18 cellular contexts compared by ENCODE assay signal in genomic region chr6:16840291-16840690, GRCh38.
DNase-seq lines count a peak whose midpoint lies in the region; ATAC-seq, FAIRE-seq and TF ChIP-seq lines count a peak whose summit lies in the region.
"Had no signal": no experiment of that assay in that cellular context is flagged by ENCODE, and none has a peak within 500 bp of the region (broad histone marks: within the 10 kb centered on the region; RNA-seq: fewer than 3 reads in every experiment).

No MANE protein-coding gene starts in this region.

- H3K27ac Mint-ChIP-seq in natural killer cell treated with Interleukin-12 subunit alpha and Interleukin-12 subunit beta and Interleukin-15 and Interleukin-18, amount 100 ng/mL, for 72 hours = peak overlapping the region; percentile 13 to 15
- no peak overlapping the region for H3K27ac Mint-ChIP-seq in natural killer cell
- H3K27ac Mint-ChIP-seq in stimulated activated effector memory CD8-positive, alpha-beta T cell treated with anti-CD3 and anti-CD28 coated beads, Interleukin-12 subunit alpha, Interleukin-12 subunit beta, amount 100 ng/mL, for 72 hours = no peak overlapping the region
- H3K27ac Mint-ChIP-seq in CD4-positive, alpha-beta T cell = no peak overlapping the region
- H3K27ac Mint-ChIP-seq: CD4-positive, alpha-beta memory T cell had no signal

- TF ChIP-seq CTCF in natural killer cell (IDR thresholded peaks at IDR 0.05) (no peak), GM12878 (IDR thresholded peaks at IDR 0.05 in 2 of 3, conservative IDR thresholded peaks at IDR 0.05 in 1 of 3; ENCODE audit: control insufficient read depth in 2 of 3, extremely low read depth in 1 of 3, insufficient read depth in 1 of 3, low read depth in 3 of 3, low read length in 3 of 3) (no peak), uterus (IDR thresholded peaks at IDR 0.05) (no peak)
- no peak for TF ChIP-seq CTCF in CD4-positive, alpha-beta T cell (IDR thresholded peaks at IDR 0.05)

- CTCF ChIA-PET in GM12878 (lab: Yijun Ruan, JAX) = interaction anchor here (0.5 to 1.1 kb wide), 2 partner anchors 110 to 124 kb away, joined by 3 read pairs; no protein-coding TSS in a partner anchor
- CTCF ChIA-PET in CD4-positive, alpha-beta T cell (lab: Charles Lee) = no interaction called here

- intact Hi-C loops in natural killer cell (cut with micrococcal nuclease) (no loop called here), GM12878 (cut with micrococcal nuclease; ENCODE audit: unreplicated experiment) (no loop called here), uterus (cut with DNase I; ENCODE audit: low total_unique reads) (no loop called here)
- intact Hi-C loops in CD4-positive, alpha-beta T cell (cut with DNase I, micrococcal nuclease) = no loop called here

- no TSS peak for BruUV-seq in GM12878 (replicated peaks; lab: Mats Ljungman, UMichigan)

- RAD21 ChIA-PET in GM12878 (lab: Charles Lee; ENCODE audit: unreplicated experiment) = interaction anchor here (0.9 to 1.6 kb wide), 7 partner anchors 10 to 77 kb away, joined by 3 to 7 read pairs (median 4); no protein-coding TSS in a partner anchor

- H3K9ac ChIP-seq in GM12878 (ENCODE audit: control insufficient read depth, insufficient read depth, low read length) = no peak overlapping the region; the same call in 1 of the 2 replicates

- H3K79me2 ChIP-seq in GM12878 (ENCODE audit: control insufficient read depth, insufficient read depth, low read length) = no peaks in the 10 kb centered on the region

- H3K9me3 ChIP-seq in GM12878 (replicated peaks; ENCODE audit: control insufficient read depth, insufficient read depth, low read length) (no peaks in the 10 kb centered on the region; the same call in 2 of the 3 replicates), uterus (no peaks in the 10 kb centered on the region)
- no peaks in the 10 kb centered on the region for H3K9me3 ChIP-seq in CD4-positive, alpha-beta T cell (ENCODE audit: control insufficient read depth, low read length)
- H3K9me3 ChIP-seq: right atrium auricular region had no signal

- H3K36me3 Mint-ChIP-seq in natural killer cell treated with Interleukin-12 subunit alpha and Interleukin-12 subunit beta and Interleukin-15 and Interleukin-18, amount 100 ng/mL, for 72 hours = no peaks in the 10 kb centered on the region
- H3K36me3 Mint-ChIP-seq in natural killer cell = no peaks in the 10 kb centered on the region
- H3K36me3 Mint-ChIP-seq in stimulated activated effector memory CD8-positive, alpha-beta T cell treated with anti-CD3 and anti-CD28 coated beads, Interleukin-12 subunit alpha, Interleukin-12 subunit beta, amount 100 ng/mL, for 72 hours = no peaks in the 10 kb centered on the region
- no peaks in the 10 kb centered on the region for H3K36me3 Mint-ChIP-seq in CD4-positive, alpha-beta T cell (ENCODE audit: low read depth)
- H3K36me3 Mint-ChIP-seq: CD4-positive, alpha-beta memory T cell had no signal

- TF ChIP-seq RAD21 in GM12878 (IDR thresholded peaks at IDR 0.05; ENCODE audit: insufficient read depth, low read depth, low read length) = no peak

- no peak for DNase-seq in natural killer cell treated with Interleukin-12 subunit alpha and Interleukin-12 subunit beta and Interleukin-15 and Interleukin-18, amount 100 ng/mL, for 72 hours (ENCODE audit: low spot score)
- DNase-seq in natural killer cell (no peak), GM12878 (ENCODE audit: low read depth, low spot score) (no peak), uterus (no peak), urothelium cell line (ENCODE audit: low spot score) (no peak)
- DNase-seq in stimulated activated effector memory CD8-positive, alpha-beta T cell treated with anti-CD3 and anti-CD28 coated beads, Interleukin-12 subunit alpha, Interleukin-12 subunit beta, amount 100 ng/mL, for 72 hours (ENCODE audit: low spot score in 2 of 2) = no peak
- DNase-seq in CD4-positive, alpha-beta T cell = no peak
- DNase-seq: activated CD4-positive, alpha-beta T cell treated with anti-CD3 and anti-CD28 coated beads, Interleukin-2, amount 50 U/mL, for 48 hours; CD4-positive, alpha-beta memory T cell; DMS79 treated with DMSO at 0.1 percent for 48 hours; effector memory CD4-positive, alpha-beta T cell; NCI-H187 treated with DMSO at 0.1 percent for 48 hours had no signal

- H3K4me2 ChIP-seq in GM12878 (ENCODE audit: control insufficient read depth, insufficient read depth) = peak overlapping the region; percentile 51

- peaks cover 36% of the 10 kb centered on the region for H3K4me1 ChIP-seq in GM12878 (ENCODE audit: control insufficient read depth, insufficient read depth, low read length)
- H3K4me1 ChIP-seq in uterus = no peaks in the 10 kb centered on the region

- ATAC-seq in natural killer cell treated with Interleukin-12 subunit alpha and Interleukin-12 subunit beta and Interleukin-15 and Interleukin-18, amount 100 ng/mL, for 72 hours = peak in 1 of 2 donors; percentile 64
- ATAC-seq in natural killer cell (no peak), GM21717 (IDR thresholded peaks at IDR 0.05; ENCODE audit: unreplicated experiment) (peak; percentile 39), GM12878 (peak; percentile 66)
- peak; percentile 47 for ATAC-seq in stimulated activated effector memory CD8-positive, alpha-beta T cell treated with anti-CD3 and anti-CD28 coated beads, Interleukin-12 subunit alpha, Interleukin-12 subunit beta, amount 100 ng/mL, for 72 hours
- ATAC-seq in CD4-positive, alpha-beta T cell (ENCODE audit: poor library complexity) = no peak
- ATAC-seq: HCT116, HepG2, Right ventricle myocardium inferior had no signal

- SMC1A ChIA-PET in GM12878 (lab: Charles Lee; ENCODE audit: uncharacterized antibody, unreplicated experiment) = interaction anchor here (0.8 to 2.6 kb wide), 11 partner anchors 10 to 329 kb away, joined by 3 to 13 read pairs (median 4); no protein-coding TSS in a partner anchor

- H3K27ac ChIP-seq in GM12878 (ENCODE audit: control insufficient read depth, insufficient read depth) (peak overlapping the region; percentile 67), uterus (no peak overlapping the region)
- no peak overlapping the region for H3K27ac ChIP-seq in CD4-positive, alpha-beta T cell (ENCODE audit: low read depth, low read length)
- H3K27ac ChIP-seq: right atrium auricular region had no signal

- FAIRE-seq in GM12878 (lab: Jason Lieb, UNC) = no peak
- no peak for FAIRE-seq in urothelium cell line (lab: Jason Lieb, UNC)
- FAIRE-seq: HepG2 had no signal

- H3K4me1 Mint-ChIP-seq in natural killer cell treated with Interleukin-12 subunit alpha and Interleukin-12 subunit beta and Interleukin-15 and Interleukin-18, amount 100 ng/mL, for 72 hours (ENCODE audit: low read depth in 2 of 2) = peaks cover 32 to 51% of the 10 kb centered on the region in 2 donors
- H3K4me1 Mint-ChIP-seq in natural killer cell = peaks cover 20 to 21% of the 10 kb centered on the region in 2 donors
- H3K4me1 Mint-ChIP-seq in stimulated activated effector memory CD8-positive, alpha-beta T cell treated with anti-CD3 and anti-CD28 coated beads, Interleukin-12 subunit alpha, Interleukin-12 subunit beta, amount 100 ng/mL, for 72 hours = peaks cover 28% of the 10 kb centered on the region
- peaks cover 31% of the 10 kb centered on the region for H3K4me1 Mint-ChIP-seq in CD4-positive, alpha-beta T cell (ENCODE audit: low read depth)

- POLR2A ChIA-PET in GM12878 (lab: Charles Lee) = interaction anchor here (0.9 kb wide), 1 partner anchor 12 kb away, joined by 3 read pairs; no protein-coding TSS in a partner anchor
- POLR2A ChIA-PET in CD4-positive, alpha-beta T cell (lab: Charles Lee) = no interaction called here

- H4K20me1 ChIP-seq in GM12878 (ENCODE audit: control insufficient read depth, insufficient read depth) = no peaks in the 10 kb centered on the region

- H3K27me3 ChIP-seq in GM12878 (replicated peaks in 1 of 2; ENCODE audit: control insufficient read depth in 2 of 2, insufficient read depth in 2 of 2, low read length in 1 of 2) = no peaks in the 10 kb centered on the region
- no peaks in the 10 kb centered on the region for H3K27me3 ChIP-seq in uterus
- H3K27me3 ChIP-seq in CD4-positive, alpha-beta T cell (ENCODE audit: control insufficient read depth, insufficient read depth, low read length) = no peaks in the 10 kb centered on the region
- H3K27me3 ChIP-seq: right atrium auricular region had no signal

- H3K9me3 Mint-ChIP-seq in natural killer cell treated with Interleukin-12 subunit alpha and Interleukin-12 subunit beta and Interleukin-15 and Interleukin-18, amount 100 ng/mL, for 72 hours = no peaks in the 10 kb centered on the region
- H3K9me3 Mint-ChIP-seq in natural killer cell = no peaks in the 10 kb centered on the region
- H3K9me3 Mint-ChIP-seq in stimulated activated effector memory CD8-positive, alpha-beta T cell treated with anti-CD3 and anti-CD28 coated beads, Interleukin-12 subunit alpha, Interleukin-12 subunit beta, amount 100 ng/mL, for 72 hours = no peaks in the 10 kb centered on the region
- H3K9me3 Mint-ChIP-seq in CD4-positive, alpha-beta T cell = no peaks in the 10 kb centered on the region
- H3K9me3 Mint-ChIP-seq: CD4-positive, alpha-beta memory T cell; central memory CD8-positive, alpha-beta T cell had no signal

- TF ChIP-seq EP300 in GM12878 (IDR thresholded peaks at IDR 0.05; ENCODE audit: borderline replicate concordance in 1 of 2, control insufficient read depth in 1 of 2, low read depth in 2 of 2, low read length in 2 of 2) = no peak

- H3K36me3 ChIP-seq in GM12878 (ENCODE audit: control insufficient read depth in 2 of 2, insufficient read depth in 2 of 2, low read length in 1 of 2) (no peaks in the 10 kb centered on the region), uterus (no peaks in the 10 kb centered on the region)
- H3K36me3 ChIP-seq: right atrium auricular region had no signal

- H2AFZ ChIP-seq in GM12878 (ENCODE audit: control insufficient read depth, low read depth, low read length) = peak overlapping the region; percentile 89

- H3K27me3 Mint-ChIP-seq in natural killer cell treated with Interleukin-12 subunit alpha and Interleukin-12 subunit beta and Interleukin-15 and Interleukin-18, amount 100 ng/mL, for 72 hours = peaks cover 0 to 3% of the 10 kb centered on the region in 2 donors
- peaks cover 0 to 3% of the 10 kb centered on the region in 2 donors for H3K27me3 Mint-ChIP-seq in natural killer cell (ENCODE audit: low read depth in 2 of 2)
- no peaks in the 10 kb centered on the region for H3K27me3 Mint-ChIP-seq in CD4-positive, alpha-beta T cell
- H3K27me3 Mint-ChIP-seq: CD4-positive, alpha-beta memory T cell; central memory CD8-positive, alpha-beta T cell had no signal

- WGBS in GM12878 (ENCODE audit: insufficient coverage, insufficient replicate concordance, low lambda C conversion rate, missing lambda C conversion rate) = 8% methylated on average over 3 of the region's 3 CpGs

- H3K4me3 Mint-ChIP-seq in natural killer cell treated with Interleukin-12 subunit alpha and Interleukin-12 subunit beta and Interleukin-15 and Interleukin-18, amount 100 ng/mL, for 72 hours = peak overlapping the region; percentile 41
- H3K4me3 Mint-ChIP-seq in natural killer cell = no peak overlapping the region
- no peak overlapping the region for H3K4me3 Mint-ChIP-seq in stimulated activated effector memory CD8-positive, alpha-beta T cell treated with anti-CD3 and anti-CD28 coated beads, Interleukin-12 subunit alpha, Interleukin-12 subunit beta, amount 100 ng/mL, for 72 hours
- no peak overlapping the region for H3K4me3 Mint-ChIP-seq in CD4-positive, alpha-beta T cell
- H3K4me3 Mint-ChIP-seq: CD4-positive, alpha-beta memory T cell; central memory CD8-positive, alpha-beta T cell had no signal

- H3K4me3 ChIP-seq in GM12878 = no peak overlapping the region
- no peak overlapping the region for H3K4me3 ChIP-seq in uterus
- H3K4me3 ChIP-seq: right atrium auricular region had no signal

- in situ Hi-C loops in GM12878 (cut with MboI) = no loop called here

- no peak for TF ChIP-seq POLR2A in GM12878 (IDR thresholded peaks at IDR 0.05; ENCODE audit: low read depth, low read length)
- TF ChIP-seq POLR2A in uterus (IDR thresholded peaks at IDR 0.05) = no peak

Comparison
In these comparisons a context has a peak if more than half of its experiments do, and no peak if none do; other contexts are left out.
1. H3K27ac Mint-ChIP-seq: peak in natural killer cell treated with Interleukin-12 subunit alpha and Interleukin-12 subunit beta and Interleukin-15 and Interleukin-18, amount 100 ng/mL, for 72 hours (2 of 2); none in natural killer cell (0 of 2), stimulated activated effector memory CD8-positive, alpha-beta T cell treated with anti-CD3 and anti-CD28 coated beads, Interleukin-12 subunit alpha, Interleukin-12 subunit beta, amount 100 ng/mL, for 72 hours (single experiment) and CD4-positive, alpha-beta T cell (single experiment).
2. ATAC-seq: peak in GM21717 (single experiment), GM12878 (single experiment) and stimulated activated effector memory CD8-positive, alpha-beta T cell treated with anti-CD3 and anti-CD28 coated beads, Interleukin-12 subunit alpha, Interleukin-12 subunit beta, amount 100 ng/mL, for 72 hours (single experiment); none in natural killer cell (0 of 3) and CD4-positive, alpha-beta T cell (single experiment).